In genomic region chr17:76384987-76385891, GRCh38 we compare ENCODE assay signal across 2 cellular contexts.
TF ChIP-seq lines count a peak whose summit lies in the region.

No MANE protein-coding gene starts in this region.

TF ChIP-seq in HEK293, 187 proteins besides CTCF, POLR2A, EP300 and RAD21 (continued from another document and continues in another):
- TF ChIP-seq PRDM10 (tag by site-specific recombination; IDR thresholded peaks at IDR 0.05) (peak; percentile 44; the same call in 1 of the 2 replicates), ZNF24 (tag by site-specific recombination; IDR thresholded peaks at IDR 0.05) (no peak; the same call in 1 of the 2 replicates), ZNF311 (tag by site-specific recombination; IDR thresholded peaks at IDR 0.05; ENCODE audit: borderline replicate concordance) (no peak), MEIS1 (CRISPR knock-in tag; IDR thresholded peaks at IDR 0.05; ENCODE audit: borderline replicate concordance) (no peak), ZNF76 (tag by site-specific recombination; IDR thresholded peaks at IDR 0.05; ENCODE audit: borderline replicate concordance, low read depth) (peak; percentile 40; the same call in 1 of the 2 replicates), ZNF549 (tag by site-specific recombination; IDR thresholded peaks at IDR 0.05) (no peak), ZNF26 (tag by site-specific recombination; IDR thresholded peaks at IDR 0.05) (no peak), ZNF707 (tag by site-specific recombination; IDR thresholded peaks at IDR 0.05) (no peak), ZNF416 (tag by site-specific recombination; IDR thresholded peaks at IDR 0.05) (no peak), BCL11B (tag by site-specific recombination; IDR thresholded peaks at IDR 0.05; ENCODE audit: low read depth) (no peak), ZNF214 (tag by site-specific recombination; IDR thresholded peaks at IDR 0.05; ENCODE audit: borderline replicate concordance) (no peak), TCF7L2 (IDR thresholded peaks at IDR 0.05; ENCODE audit: borderline replicate concordance, low read depth, low read length) (no peak), ZNF473 (tag by site-specific recombination; IDR thresholded peaks at IDR 0.05) (no peak), ZNF629 (tag by site-specific recombination; IDR thresholded peaks at IDR 0.05) (0 out of 2 replicates have a peak, but pooled peaks have one; percentile 6), ZNF155 (tag by site-specific recombination; IDR thresholded peaks at IDR 0.05) (no peak), ZBTB20 (tag by site-specific recombination; IDR thresholded peaks at IDR 0.05) (peak; percentile 98), ZBTB26 (tag by site-specific recombination; optimal IDR thresholded peaks at IDR 0.05) (peak; percentile 62), ZNF571 (tag by site-specific recombination; IDR thresholded peaks at IDR 0.05) (no peak), ZNF394 (tag by site-specific recombination; IDR thresholded peaks at IDR 0.05; ENCODE audit: borderline replicate concordance) (no peak), ZNF221 (tag by site-specific recombination; IDR thresholded peaks at IDR 0.05; ENCODE audit: borderline replicate concordance) (no peak), ZBTB11 (tag by site-specific recombination; conservative IDR thresholded peaks at IDR 0.05; ENCODE audit: low read depth) (no peak; the same call in 1 of the 2 replicates)

TF ChIP-seq in HepG2, 621 proteins besides CTCF, POLR2A, EP300 and RAD21 (continued from another document and continues in another):
- TF ChIP-seq JDP2 (CRISPR knock-in tag; IDR thresholded peaks at IDR 0.05; ENCODE audit: borderline replicate concordance) (no peak), GATAD2A (CRISPR knock-in tag; IDR thresholded peaks at IDR 0.05) (no peak), SP1 (IDR thresholded peaks at IDR 0.05) (no peak), SP1 (CRISPR knock-in tag; IDR thresholded peaks at IDR 0.05) (no peak), KLF16 (CRISPR knock-in tag; IDR thresholded peaks at IDR 0.05) (no peak), TCF12 (IDR thresholded peaks at IDR 0.05) (no peak), TCF12 (CRISPR knock-in tag; IDR thresholded peaks at IDR 0.05) (peak; percentile 69; the same call in 1 of the 2 replicates), CHD2 (IDR thresholded peaks at IDR 0.05; ENCODE audit: low read depth, low read length) (0 out of 2 replicates have a peak, but pooled peaks have one; percentile 6), ZNF546 (CRISPR knock-in tag; conservative IDR thresholded peaks at IDR 0.05) (0 out of 2 replicates have a peak, but pooled peaks have one; percentile 27), ZNF382 (CRISPR knock-in tag; IDR thresholded peaks at IDR 0.05; ENCODE audit: borderline replicate concordance) (no peak), ADNP (CRISPR knock-in tag; IDR thresholded peaks at IDR 0.05) (no peak; the same call in 1 of the 2 replicates), PCBP1 (IDR thresholded peaks at IDR 0.05; ENCODE audit: borderline replicate concordance, low read depth, low read length) (0 out of 2 replicates have a peak, but pooled peaks have one; percentile 29), ZNF33A (CRISPR knock-in tag; IDR thresholded peaks at IDR 0.05; ENCODE audit: borderline replicate concordance) (peak; percentile 96), ZNF225 (CRISPR knock-in tag; IDR thresholded peaks at IDR 0.05) (no peak), NFAT5 (CRISPR knock-in tag; IDR thresholded peaks at IDR 0.05) (no peak), NAIF1 (CRISPR knock-in tag; IDR thresholded peaks at IDR 0.05; ENCODE audit: borderline replicate concordance) (0 out of 2 replicates have a peak, but pooled peaks have one; percentile 2), DR1 (CRISPR knock-in tag; IDR thresholded peaks at IDR 0.05) (no peak; the same call in 1 of the 2 replicates), ZFP91 (CRISPR knock-in tag; IDR thresholded peaks at IDR 0.05; ENCODE audit: borderline replicate concordance) (peak; percentile 10; the same call in 1 of the 2 replicates), HDAC1 (CRISPR knock-in tag; IDR thresholded peaks at IDR 0.05) (no peak), DMAP1 (CRISPR knock-in tag; IDR thresholded peaks at IDR 0.05) (no peak), FOXC1 (CRISPR knock-in tag; IDR thresholded peaks at IDR 0.05; ENCODE audit: borderline replicate concordance) (peak; percentile 2; the same call in 1 of the 2 replicates), MXD3 (CRISPR knock-in tag; IDR thresholded peaks at IDR 0.05) (0 out of 2 replicates have a peak, but pooled peaks have one; percentile 42), MXD1 (CRISPR knock-in tag; IDR thresholded peaks at IDR 0.05) (peak; percentile 59; the same call in 1 of the 2 replicates), PBX3 (CRISPR knock-in tag; IDR thresholded peaks at IDR 0.05; ENCODE audit: borderline replicate concordance) (peak; percentile 53; the same call in 1 of the 2 replicates), ZNF850 (CRISPR knock-in tag; conservative IDR thresholded peaks at IDR 0.05) (peak; percentile 81), TBP (CRISPR knock-in tag; IDR thresholded peaks at IDR 0.05) (no peak), ZNF446 (CRISPR knock-in tag; IDR thresholded peaks at IDR 0.05) (peak; percentile 20; the same call in 1 of the 2 replicates), SMAD3 (CRISPR knock-in tag; IDR thresholded peaks at IDR 0.05) (no peak), ZFP36L2 (CRISPR knock-in tag; IDR thresholded peaks at IDR 0.05) (no peak), NCOR1 (IDR thresholded peaks at IDR 0.05; ENCODE audit: borderline replicate concordance, low read length) (0 out of 2 replicates have a peak, but pooled peaks have one; percentile 15), PHF20 (CRISPR knock-in tag; IDR thresholded peaks at IDR 0.05) (0 out of 2 replicates have a peak, but pooled peaks have one; percentile 5), ZNF800 (CRISPR knock-in tag; IDR thresholded peaks at IDR 0.05) (no peak; the same call in 1 of the 2 replicates), JUNB (CRISPR knock-in tag; IDR thresholded peaks at IDR 0.05; ENCODE audit: borderline replicate concordance) (peak; percentile 33; the same call in 1 of the 2 replicates), NFATC3 (CRISPR knock-in tag; IDR thresholded peaks at IDR 0.05) (no peak), ZNF160 (CRISPR knock-in tag; IDR thresholded peaks at IDR 0.05) (no peak), ZNF788 (CRISPR knock-in tag; IDR thresholded peaks at IDR 0.05; ENCODE audit: borderline replicate concordance) (no peak), HOXA9 (CRISPR knock-in tag; IDR thresholded peaks at IDR 0.05; ENCODE audit: borderline replicate concordance) (peak; percentile 40; the same call in 1 of the 2 replicates), NR1H2 (CRISPR knock-in tag; IDR thresholded peaks at IDR 0.05; ENCODE audit: borderline replicate concordance, low read depth) (peak; percentile 10; the same call in 1 of the 2 replicates), NONO (IDR thresholded peaks at IDR 0.05) (no peak), NONO (CRISPR knock-in tag; conservative IDR thresholded peaks at IDR 0.05) (peak; percentile 29; the same call in 1 of the 2 replicates), CSRNP1 (CRISPR knock-in tag; IDR thresholded peaks at IDR 0.05) (peak; percentile 21), ZNF607 (CRISPR knock-in tag; IDR thresholded peaks at IDR 0.05; ENCODE audit: borderline replicate concordance) (no peak), ZNF367 (CRISPR knock-in tag; IDR thresholded peaks at IDR 0.05; ENCODE audit: borderline replicate concordance) (no peak), AGO1 (IDR thresholded peaks at IDR 0.05; ENCODE audit: low read depth, low read length, poor library complexity, severe bottlenecking) (peak; percentile 97), ZNF549 (CRISPR knock-in tag; IDR thresholded peaks at IDR 0.05) (no peak), MED13 (CRISPR knock-in tag; IDR thresholded peaks at IDR 0.05) (no peak), GATAD1 (CRISPR knock-in tag; IDR thresholded peaks at IDR 0.05) (no peak), SRSF4 (IDR thresholded peaks at IDR 0.05; ENCODE audit: low read depth, low read length, poor library complexity, severe bottlenecking) (no peak), ZNF672 (CRISPR knock-in tag; IDR thresholded peaks at IDR 0.05) (0 out of 2 replicates have a peak, but pooled peaks have one; percentile 20), KAT8 (CRISPR knock-in tag; IDR thresholded peaks at IDR 0.05) (no peak), ZNF773 (CRISPR knock-in tag; IDR thresholded peaks at IDR 0.05; ENCODE audit: borderline replicate concordance) (no peak), GABPB1 (CRISPR knock-in tag; IDR thresholded peaks at IDR 0.05) (no peak)
